ENCODE assay signal across 8 cellular contexts in genomic region chr11:82955676-82956453, GRCh38. TPM values are rescaled to one million over a fixed set of nuclear protein-coding genes. Genes with fewer than 3 reads are reported as not detected.
A peak's percentile ranks its signal among the peaks of the same experiment; 100 is the strongest.
DNase-seq lines count a peak whose midpoint lies in the region; ATAC-seq and TF ChIP-seq lines count a peak whose summit lies in the region.
"Not testable (repeated sequence)": the region's sequence is repeated elsewhere in the genome, so short reads cannot be mapped to it uniquely, and the experiment has no call there.

No MANE protein-coding gene starts in this region.

- H3K4me3 ChIP-seq in PC-9, neural progenitor cell: not testable (repeated sequence)

- intact Hi-C loops in Calu3 (cut with micrococcal nuclease; ENCODE audit: unreplicated experiment); PC-9 (cut with micrococcal nuclease; ENCODE audit: unreplicated experiment); Right ventricle myocardium superior (cut with DNase I): not testable (repeated sequence)

- not testable (repeated sequence) for H3K27ac Mint-ChIP-seq in Calu3 (ENCODE audit: unreplicated experiment); neural progenitor cell

- not testable (repeated sequence) for H3F3A ChIP-seq in PC-9 (ENCODE audit: insufficient read depth, low read depth); neural progenitor cell (ENCODE audit: low read depth)

- not testable (repeated sequence) for H3K36me3 Mint-ChIP-seq in Calu3 (ENCODE audit: insufficient read depth, unreplicated experiment); neural progenitor cell

- BruUV-seq in Calu3 (replicated peaks; lab: Mats Ljungman, UMichigan); PC-9 (replicated peaks; lab: Mats Ljungman, UMichigan): not testable (repeated sequence)

- POLR2A ChIA-PET in PC-9 (lab: Charles Lee; ENCODE audit: unreplicated experiment), result not testable (repeated sequence)

- H2AFZ ChIP-seq in PC-9, result not testable (repeated sequence)
- peak overlapping the region; percentile 78 for H2AFZ ChIP-seq in neural progenitor cell (replicated peaks)

- H3K9me2 ChIP-seq in PC-9 (ENCODE audit: insufficient read depth), result not testable (repeated sequence)

- not testable (repeated sequence) for TF ChIP-seq CTCF in Calu3 (IDR thresholded peaks at IDR 0.05; ENCODE audit: unreplicated experiment); PC-9 (conservative IDR thresholded peaks at IDR 0.05); neural progenitor cell (IDR thresholded peaks at IDR 0.05)

- not testable (repeated sequence) for H3K27ac ChIP-seq in PC-9, neural progenitor cell

- not testable (repeated sequence) for H3K9me3 Mint-ChIP-seq in Calu3 (ENCODE audit: low read depth, unreplicated experiment)
- H3K9me3 Mint-ChIP-seq in neural progenitor cell, result peaks cover 12% of the 10 kb centered on the region

- not testable (repeated sequence) for H4K20me1 ChIP-seq in PC-9 (ENCODE audit: insufficient read depth); neural progenitor cell (ENCODE audit: low read depth)

- H3K36me3 ChIP-seq in PC-9 (ENCODE audit: low read depth); neural progenitor cell: not testable (repeated sequence)

- not testable (repeated sequence) for H3K9ac ChIP-seq in neural progenitor cell

- not testable (repeated sequence) for H3K79me2 ChIP-seq in PC-9 (ENCODE audit: low read depth); neural progenitor cell (ENCODE audit: low read depth)

- DNase-seq in Calu3 (peak; percentile 7), NAMALWA (ENCODE audit: low spot score) (peak; percentile 47), PC-9 (peak in 1 of 2 experiments; percentile 11), Right ventricle myocardium superior (peak; percentile 39), neural progenitor cell (ENCODE audit: low spot score) (peak; percentile 54)
- DNase-seq in activated CD4-positive, alpha-beta T cell treated with anti-CD3 and anti-CD28 coated beads, Interleukin-2, amount 50 U/mL, for 1 hour, result peak; percentile 73
- peak; percentile 83 for DNase-seq in activated effector memory CD4-positive, alpha-beta T cell treated with anti-CD3 and anti-CD28 coated beads, Interleukin-2, amount 50 U/mL, for 16 hours
- peak; percentile 66 for DNase-seq in stimulated activated CD8-positive, alpha-beta memory T cell treated with anti-CD3 and anti-CD28 coated beads, Interleukin-4, amount 100 ng/mL, for 48 hours

- not testable (repeated sequence) for H3K27me3 ChIP-seq in PC-9 (ENCODE audit: insufficient read depth, low read depth); neural progenitor cell

- H3K9me3 ChIP-seq in PC-9 (ENCODE audit: insufficient read depth, low read depth); neural progenitor cell (ENCODE audit: low read depth): not testable (repeated sequence)

- not testable (repeated sequence) for H3K4me3 Mint-ChIP-seq in Calu3 (ENCODE audit: low read depth, unreplicated experiment); neural progenitor cell

- H3K4me2 ChIP-seq in PC-9, result 0 out of 2 replicates have a peak overlapping the region, but pooled peaks have one; percentile 15
- H3K4me2 ChIP-seq in neural progenitor cell, result peak overlapping the region; percentile 45

- H3K4me1 ChIP-seq in PC-9 (replicated peaks; ENCODE audit: insufficient read depth), result not testable (repeated sequence)
- peaks cover 10% of the 10 kb centered on the region for H3K4me1 ChIP-seq in neural progenitor cell

- not testable (repeated sequence) for ATAC-seq in Right ventricle myocardium superior (ENCODE audit: poor library complexity)

- CTCF ChIA-PET in Calu3 (lab: Charles Lee), result interaction anchor here (0.6 to 1.3 kb wide), 2 partner anchors 9 to 28 kb away, joined by 3 to 4 read pairs; no protein-coding TSS in a partner anchor
- CTCF ChIA-PET in PC-9 (lab: Charles Lee), result not testable (repeated sequence)

- not testable (repeated sequence) for H3K27me3 Mint-ChIP-seq in Calu3 (ENCODE audit: unreplicated experiment); neural progenitor cell (ENCODE audit: insufficient read depth, low read depth)

- not testable (repeated sequence) for H3K4me1 Mint-ChIP-seq in Calu3 (ENCODE audit: low read depth, unreplicated experiment)
- H3K4me1 Mint-ChIP-seq in neural progenitor cell, result peaks cover 11% of the 10 kb centered on the region

RNA-seq across cellular contexts. Expression of gene DDIAS, which starts 54.3 kb away (rescaled TPM):
- total RNA-seq in Calu3 (2022), result 10.9 and 14.1 TPM in 2 replicates
- 6.1 and 12.4 TPM in 2 replicates for total RNA-seq in PC-9 (2021)
- 0.89 TPM for total RNA-seq in Right ventricle myocardium superior
- 19.9 and 47.7 TPM in 2 replicates for total RNA-seq in neural progenitor cell (ENCODE audit: low replicate concordance)

RNA-seq across cellular contexts. Expression of gene PRCP, which starts 55.6 kb away (rescaled TPM):
- total RNA-seq in Calu3 (2022) (22.0 and 22.7 TPM in 2 replicates), PC-9 (2021) (42.7 and 46.2 TPM in 2 replicates), Right ventricle myocardium superior (37.2 TPM), neural progenitor cell (ENCODE audit: low replicate concordance) (35.2 and 67.4 TPM in 2 replicates)
